In the genomic region with DNA sequence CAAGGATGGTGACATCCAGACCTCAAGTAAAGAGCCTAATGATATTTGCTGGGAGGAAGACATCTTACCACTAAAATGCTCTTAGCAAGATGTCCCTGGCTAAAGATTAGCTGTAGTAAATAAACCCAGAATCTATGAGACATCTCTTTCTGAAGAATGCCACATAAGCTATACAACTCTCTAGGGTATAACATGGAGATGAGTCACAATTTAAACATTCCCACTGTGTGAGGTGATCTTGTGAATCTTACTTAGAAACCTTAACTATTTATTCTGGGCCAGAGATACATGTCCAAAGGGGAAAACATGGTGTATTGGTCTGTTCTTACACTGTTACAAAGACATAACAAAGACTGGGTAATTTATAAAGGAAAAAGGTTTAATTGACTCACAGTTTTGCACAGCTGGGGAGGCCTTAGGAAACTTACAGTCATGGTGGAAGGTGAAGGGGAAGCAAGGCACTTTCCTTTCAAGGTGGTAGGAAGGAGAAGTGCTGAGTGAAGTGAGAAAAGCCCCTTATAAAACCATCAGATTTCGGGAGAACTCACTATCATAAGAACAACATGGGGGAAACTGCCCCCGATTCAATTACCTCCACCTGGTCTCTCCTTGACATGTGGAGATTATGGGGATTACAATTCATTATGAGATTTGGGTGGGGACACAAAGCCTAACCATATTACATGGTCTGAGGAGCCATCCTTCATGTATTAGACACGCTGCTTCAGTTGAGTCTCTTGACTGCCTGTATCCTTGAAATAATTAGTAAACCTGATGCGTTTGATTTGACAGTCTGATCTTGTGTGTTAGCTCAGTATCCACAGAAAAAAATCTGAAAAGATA, we compare ENCODE assay signal across 1 cellular context.
TF ChIP-seq lines count a peak whose summit lies in the region.

No MANE protein-coding gene starts in this region.

TF ChIP-seq in GM23338, 12 proteins besides CTCF, POLR2A, EP300 and RAD21 (continued from another document):
- TF ChIP-seq ZNF331 (CRISPR knock-in tag; IDR thresholded peaks at IDR 0.05; ENCODE audit: low read depth) (no peak), JUNB (IDR thresholded peaks at IDR 0.05; ENCODE audit: unreplicated experiment) (no peak)
